9 cellular contexts compared by ENCODE assay signal in the genomic region with DNA sequence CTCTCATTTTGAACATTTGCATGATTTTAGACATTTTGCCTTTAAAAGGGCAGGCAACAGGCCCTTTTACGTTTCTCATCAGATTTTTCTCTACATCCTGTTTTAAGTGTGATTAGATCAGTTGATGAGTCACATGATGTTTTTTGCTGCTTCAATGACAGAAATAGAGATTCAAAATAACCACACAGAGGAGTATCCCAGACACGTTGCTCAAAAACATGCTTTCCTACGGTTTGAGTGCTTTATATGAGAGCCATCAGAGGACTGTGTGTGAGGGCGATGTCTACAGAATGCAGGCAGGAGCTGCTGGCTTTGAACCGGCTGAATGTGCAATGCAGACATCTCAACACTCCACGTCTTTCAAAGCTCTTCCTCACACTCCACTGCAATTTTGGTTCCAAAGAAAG. TPM values are rescaled to one million over a fixed set of nuclear protein-coding genes. Genes with fewer than 3 reads are reported as not detected.
DNase-seq lines count a peak whose midpoint lies in the region; ATAC-seq and TF ChIP-seq lines count a peak whose summit lies in the region.
"Had no signal": no experiment of that assay in that cellular context is flagged by ENCODE, and none has a peak within 500 bp of the region (broad histone marks: within the 10 kb centered on the region; RNA-seq: fewer than 3 reads in every experiment).

No MANE protein-coding gene starts in this region.

- 34 to 42% (median 37%) methylated on average over 6 of the region's 6 CpGs for WGBS in heart left ventricle, 4 donors
- 46 to 51% methylated on average over 6 of the region's 6 CpGs for whole genome bisulfite sequencing in tibial nerve, 2 donors

- peak in 3 of 4 donors; percentile 11 to 28 (median 24) for ATAC-seq in heart left ventricle
- ATAC-seq in HG03460 (IDR thresholded peaks at IDR 0.05; ENCODE audit: unreplicated experiment) = no peak

- H3K27ac ChIP-seq in heart left ventricle = peak overlapping the region in 9 of 12 donors; percentile 5 to 73 (median 21)
- H3K27ac ChIP-seq in right atrium auricular region = no peak overlapping the region
- peak overlapping the region in 3 of 4 donors; percentile 12 to 52 (median 29) for H3K27ac ChIP-seq in tibial nerve

- H3K27me3 ChIP-seq in heart left ventricle (no peaks in the 10 kb centered on the region), right atrium auricular region (no peaks in the 10 kb centered on the region), tibial nerve (no peaks in the 10 kb centered on the region)

- TF ChIP-seq POLR2A in heart left ventricle (IDR thresholded peaks at IDR 0.05) (no peak), tibial nerve (IDR thresholded peaks at IDR 0.05) (no peak)

- H3K36me3 ChIP-seq in heart left ventricle = peaks cover 0 to 94% (median 55%) of the 10 kb centered on the region in 9 donors
- peaks cover 40% of the 10 kb centered on the region for H3K36me3 ChIP-seq in right atrium auricular region
- peaks cover 0 to 63% (median 0%) of the 10 kb centered on the region in 3 donors for H3K36me3 ChIP-seq in tibial nerve

- DNase-seq in heart left ventricle = no peak
- no peak for DNase-seq in right atrium auricular region (ENCODE audit: low spot score)
- DNase-seq in activated CD8-positive, alpha-beta memory T cell treated with anti-CD3 and anti-CD28 coated beads, Interleukin-2, amount 50 U/mL, for 1 hour (ENCODE audit: extremely low read depth) = peak; percentile 20
- DNase-seq in foreskin fibroblast = peak; percentile 47 to 66
- DNase-seq in tibial nerve (ENCODE audit: low spot score in 2 of 2) = no peak
- DNase-seq in NCI-H526 (lab: John Stamatoyannopoulos, UW) = no peak
- DNase-seq in NCI-H2029 treated with DMSO at 0.1 percent for 48 hours (lab: John Stamatoyannopoulos, UW) = no peak
- DNase-seq: T1000 had no signal

- no peak for TF ChIP-seq EP300 in tibial nerve (IDR thresholded peaks at IDR 0.05)

- H3K4me3 ChIP-seq in heart left ventricle (no peak overlapping the region), right atrium auricular region (no peak overlapping the region), foreskin fibroblast (ENCODE audit: low read depth in 1 of 2, low read length in 2 of 2) (no peak overlapping the region), tibial nerve (no peak overlapping the region)

- intact Hi-C loops in heart left ventricle (cut with DNase I) = no loop called here

- TF ChIP-seq CTCF in heart left ventricle (IDR thresholded peaks at IDR 0.05) (no peak), right atrium auricular region (IDR thresholded peaks at IDR 0.05) (no peak), foreskin fibroblast (IDR thresholded peaks at IDR 0.05; ENCODE audit: low read depth, low read length) (no peak), tibial nerve (IDR thresholded peaks at IDR 0.05) (no peak)

- H3K4me1 ChIP-seq in heart left ventricle = peaks cover 0 to 33% (median 11%) of the 10 kb centered on the region in 12 donors
- H3K4me1 ChIP-seq in right atrium auricular region = peaks cover 0 to 16% of the 10 kb centered on the region in 2 donors
- H3K4me1 ChIP-seq in tibial nerve = peaks cover 0 to 12% (median 2%) of the 10 kb centered on the region in 4 donors

- H3K9me3 ChIP-seq in heart left ventricle (no peaks in the 10 kb centered on the region), right atrium auricular region (no peaks in the 10 kb centered on the region), tibial nerve (no peaks in the 10 kb centered on the region)

RNA-seq across cellular contexts. Expression of a gene that starts 42.1 kb away (rescaled TPM):
- total RNA-seq in heart left ventricle = 10 to 100 TPM; 19.3 to 42.0 (median 27.5) TPM
- 10 to 100 TPM in 1 of 2 donors, 1 to 10 TPM in 1; 7.6 to 12.4 TPM for polyA plus RNA-seq in heart left ventricle
- 10 to 100 TPM; 13.9 to 29.9 TPM for total RNA-seq in right atrium auricular region
- 10 to 100 TPM; 37.7 to 59.2 (median 43.1) TPM for total RNA-seq in tibial nerve

Comparison
In these comparisons a context has a peak if more than half of its experiments do, and no peak if none do; other contexts are left out.
1. H3K27ac ChIP-seq: peak in heart left ventricle (9 of 12) and tibial nerve (3 of 4); none in right atrium auricular region (0 of 2).
2. DNase-seq: peak in activated CD8-positive, alpha-beta memory T cell treated with anti-CD3 and anti-CD28 coated beads, Interleukin-2, amount 50 U/mL, for 1 hour (single experiment) and foreskin fibroblast (2 of 2); none in heart left ventricle (0 of 5), right atrium auricular region (single experiment), tibial nerve (0 of 2), NCI-H526 (0 of 2) and NCI-H2029 treated with DMSO at 0.1 percent for 48 hours (single experiment).